31 cellular contexts compared by ENCODE assay signal in the genomic region with DNA sequence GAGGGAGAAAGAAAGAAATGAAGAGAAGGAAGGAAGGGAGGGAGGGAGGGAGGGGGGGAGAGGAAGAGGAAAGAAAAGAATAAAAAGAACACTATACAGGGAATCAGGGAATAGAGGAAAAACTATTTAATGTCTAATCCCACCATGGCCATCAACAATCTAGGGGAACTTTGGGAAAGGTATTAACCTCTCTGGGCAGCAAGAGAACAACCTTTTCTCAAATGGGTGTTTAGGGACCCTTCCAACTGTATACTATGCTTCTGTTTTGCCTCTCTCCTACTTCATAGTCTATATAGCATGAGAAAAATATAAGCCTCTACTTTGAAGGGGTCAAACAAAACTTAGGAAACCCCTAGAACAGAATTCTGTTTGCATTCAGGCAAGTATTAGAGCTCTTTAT. TPM values are rescaled to one million over a fixed set of nuclear protein-coding genes. Genes with fewer than 3 reads are reported as not detected.
DNase-seq lines count a peak whose midpoint lies in the region; ATAC-seq, FAIRE-seq and TF ChIP-seq lines count a peak whose summit lies in the region.
"Had no signal": no experiment of that assay in that cellular context is flagged by ENCODE, and none has a peak within 500 bp of the region (broad histone marks: within the 10 kb centered on the region; RNA-seq: fewer than 3 reads in every experiment).

No MANE protein-coding gene starts in this region.

- H3K36me3 ChIP-seq in HepG2 (replicated peaks in 1 of 2; ENCODE audit: control insufficient read depth in 1 of 2, insufficient read depth in 2 of 2, low read length in 2 of 2) (no peaks in the 10 kb centered on the region; a peak in 1 of 5 replicates), right lobe of liver (no peaks in the 10 kb centered on the region), K562 (ENCODE audit: control insufficient read depth, insufficient read depth, low read length) (peaks cover 27% of the 10 kb centered on the region)

- H3K9me1 ChIP-seq in K562 (ENCODE audit: control insufficient read depth, insufficient read depth, low read length) = no peaks in the 10 kb centered on the region

- TF ChIP-seq CTCF in HepG2 (CRISPR knock-in tag; IDR thresholded peaks at IDR 0.05) (no peak), right lobe of liver (IDR thresholded peaks at IDR 0.05) (no peak), K562 (IDR thresholded peaks at IDR 0.05 in 2 of 3, conservative IDR thresholded peaks at IDR 0.05 in 1 of 3; ENCODE audit: insufficient read depth in 2 of 3, low read depth in 1 of 3, low read length in 3 of 3) (no peak)

- intact Hi-C loops in HepG2 (cut with micrococcal nuclease; ENCODE audit: unreplicated experiment) (no loop called here), right lobe of liver (cut with DNase I) (no loop called here), K562 (cut with micrococcal nuclease) (no loop called here)

- in situ Hi-C loops in HepG2 (cut with HindIII; ENCODE audit: extremely low pct_ligation_motif_present, low pct_unique_long_range_greater_than_20kb) (no loop called here), K562 (cut with MboI) (no loop called here)

- no peak for TF ChIP-seq POLR2A in HepG2 (IDR thresholded peaks at IDR 0.05; ENCODE audit: insufficient read depth in 1 of 2, low read depth in 2 of 2, low read length in 2 of 2)
- no peak for TF ChIP-seq POLR2A in right lobe of liver (IDR thresholded peaks at IDR 0.05)
- no peak for TF ChIP-seq POLR2A in K562 (conservative IDR thresholded peaks at IDR 0.05)

- TF ChIP-seq EP300 in HepG2 (IDR thresholded peaks at IDR 0.05; ENCODE audit: low read depth in 2 of 2, low read length in 2 of 2) (no peak), HepG2 (CRISPR knock-in tag; IDR thresholded peaks at IDR 0.05; ENCODE audit: borderline replicate concordance) (no peak), K562 (IDR thresholded peaks at IDR 0.05; ENCODE audit: low read length) (no peak)

- H3K4me2 ChIP-seq in HepG2 (ENCODE audit: low read depth, low read length) = no peak overlapping the region
- no peak overlapping the region for H3K4me2 ChIP-seq in K562 (ENCODE audit: insufficient read depth, low read length)
- H3K4me2 ChIP-seq: A549; BLaER1; BLaER1 treated with 17β-estradiol and CSF1 and Interleukin-3, amounts not matched to agents 10 nM and 100 nM had no signal

- DNase-seq in HepG2 (ENCODE audit: low spot score) (no peak), right lobe of liver (no peak), K562 (ENCODE audit: extremely low read depth in 1 of 4, low spot score in 3 of 4) (no peak), kidney tubule cell (ENCODE audit: low spot score) (no peak)
- DNase-seq: 8988T; ACHN; AML-193; BE2C; C1 segment of cervical spinal cord; Caco-2; Calu3; CD4-positive, alpha-beta memory T cell; CD4-positive, alpha-beta T cell; CD4-positive, CD25-positive, alpha-beta regulatory T cell; CD8-positive, alpha-beta memory T cell; CD8-positive, alpha-beta T cell; COR-L47; DMS 273 treated with DMSO at 0.1 percent for 48 hours; DMS153; DMS53; DMS79; DMS79 treated with DMSO at 0.1 percent for 48 hours; DND-41; EL had no signal

- H3K9me3 ChIP-seq in HepG2 (ENCODE audit: low read length) = no peaks in the 10 kb centered on the region
- H3K9me3 ChIP-seq in right lobe of liver = no peaks in the 10 kb centered on the region
- H3K9me3 ChIP-seq in K562 (replicated peaks; ENCODE audit: control insufficient read depth, insufficient read depth, low read depth, low read length) = no peaks in the 10 kb centered on the region
- H3K9me3 ChIP-seq: A549, BE2C, Caco-2 had no signal

- ATAC-seq in HepG2 (no peak), right lobe of liver (no peak), K562 (no peak)
- ATAC-seq: A549; CD8-positive, alpha-beta T cell had no signal

- H3K27ac ChIP-seq in HepG2 (ENCODE audit: extremely low read length, insufficient read depth, low read length) = no peak overlapping the region
- no peak overlapping the region for H3K27ac ChIP-seq in right lobe of liver
- H3K27ac ChIP-seq in K562 (ENCODE audit: extremely low read depth, low read depth, low read length) = no peak overlapping the region
- H3K27ac ChIP-seq: 22Rv1; A549; BLaER1; BLaER1 treated with 17β-estradiol and CSF1 and Interleukin-3, amounts not matched to agents 10 nM and 100 nM; C4-2B had no signal

- H3K9ac ChIP-seq in HepG2 (ENCODE audit: insufficient read depth, low read depth, low read length) (no peak overlapping the region), K562 (ENCODE audit: insufficient read depth in 1 of 2, low read depth in 2 of 2, low read length in 2 of 2) (no peak overlapping the region)
- H3K9ac ChIP-seq: BLaER1; BLaER1 treated with 17β-estradiol and CSF1 and Interleukin-3, amounts not matched to agents 10 nM and 100 nM had no signal

- no peaks in the 10 kb centered on the region for H4K20me1 ChIP-seq in HepG2 (ENCODE audit: insufficient read depth, low read length)
- no peaks in the 10 kb centered on the region for H4K20me1 ChIP-seq in K562 (replicated peaks; ENCODE audit: control insufficient read depth, insufficient read depth, low read length)

- no peak overlapping the region for H2AFZ ChIP-seq in HepG2 (ENCODE audit: low read length)
- no peak overlapping the region for H2AFZ ChIP-seq in K562 (ENCODE audit: low read depth, low read length)

- H3K4me1 ChIP-seq in HepG2 (ENCODE audit: insufficient read depth, low read length) = no peaks in the 10 kb centered on the region
- H3K4me1 ChIP-seq in right lobe of liver = no peaks in the 10 kb centered on the region
- no peaks in the 10 kb centered on the region for H3K4me1 ChIP-seq in K562 (replicated peaks in 1 of 2; ENCODE audit: control insufficient read depth in 2 of 2, insufficient read depth in 2 of 2, low read length in 2 of 2)
- H3K4me1 ChIP-seq: A549; BLaER1; BLaER1 treated with 17β-estradiol and CSF1 and Interleukin-3, amounts not matched to agents 10 nM and 100 nM; Caco-2 had no signal

- POLR2A ChIA-PET in HepG2 (lab: Yijun Ruan, JAX) (no interaction called here), K562 (lab: Yijun Ruan, JAX) (interaction anchor here (0.7 kb wide), 1 partner anchor 45 kb away, joined by 3 read pairs; no protein-coding TSS in a partner anchor)

- TF ChIP-seq RAD21 in HepG2 (CRISPR knock-in tag; IDR thresholded peaks at IDR 0.05) = no peak
- no peak for TF ChIP-seq RAD21 in K562 (CRISPR knock-in tag; conservative IDR thresholded peaks at IDR 0.05 in 1 of 2, IDR thresholded peaks at IDR 0.05 in 1 of 2)

- BruUV-seq in HepG2 (replicated peaks; lab: Mats Ljungman, UMichigan) (no TSS peak), K562 (replicated peaks; lab: Mats Ljungman, UMichigan) (no TSS peak)

- H3K79me2 ChIP-seq in HepG2 (ENCODE audit: insufficient read depth, low read length) (no peaks in the 10 kb centered on the region), K562 (ENCODE audit: control insufficient read depth, insufficient read depth, low read length) (peaks cover 57% of the 10 kb centered on the region)

- FAIRE-seq in HepG2 (lab: Jason Lieb, UNC) = no peak
- no peak for FAIRE-seq in K562 (lab: Jason Lieb, UNC)
- FAIRE-seq: A204.1, A549, D721Med had no signal

- CTCF ChIA-PET in HepG2 (lab: Yijun Ruan, JAX; ENCODE audit: low intra/inter-chr PET ratio, low total read pairs) (no interaction called here), K562 (lab: Yijun Ruan, JAX; ENCODE audit: low intra/inter-chr PET ratio) (no interaction called here)

- H3K27me3 ChIP-seq in HepG2 (ENCODE audit: control insufficient read depth in 1 of 2, insufficient read depth in 2 of 2, low read length in 2 of 2) = no peaks in the 10 kb centered on the region
- no peaks in the 10 kb centered on the region for H3K27me3 ChIP-seq in right lobe of liver
- H3K27me3 ChIP-seq in K562 (ENCODE audit: control insufficient read depth in 2 of 2, insufficient read depth in 2 of 2, low read length in 2 of 2) = no peaks in the 10 kb centered on the region; a peak in 1 of 5 replicates
- H3K27me3 ChIP-seq: BE2C; BLaER1; BLaER1 treated with 17β-estradiol and CSF1 and Interleukin-3, amounts not matched to agents 10 nM and 100 nM had no signal

- H3K4me3 ChIP-seq in HepG2 (replicated peaks in 1 of 3; ENCODE audit: insufficient read depth in 1 of 3, low read depth in 2 of 3, low read length in 3 of 3) (no peak overlapping the region), right lobe of liver (no peak overlapping the region), K562 (no peak overlapping the region)
- H3K4me3 ChIP-seq: A549; BLaER1; BLaER1 treated with 17β-estradiol and CSF1 and Interleukin-3, amounts not matched to agents 10 nM and 100 nM had no signal

RNA-seq across cellular contexts. Expression of a gene that starts 54.5 kb away (rescaled TPM):
- total RNA-seq in HepG2 (2016; rRNA removed; fragmentation: Illumina TruSeq; extraction: Trizol) (86.8 and 113 TPM in 2 replicates), right lobe of liver (10 to 100 TPM; 16.5 to 42.6 (median 21.6) TPM), K562 (2014; rRNA removed) (254 and 266 TPM in 2 replicates), K562 (2014; rRNA removed; fragmentation: Illumina TruSeq; extraction: Trizol) (238 and 252 TPM in 2 replicates), K562 (2015; rRNA removed; fragmentation: Illumina TruSeq; extraction: Trizol) (230 and 245 TPM in 2 replicates), K562 (2021) (170 and 177 TPM in 2 replicates)
- total RNA-seq in HepG2 (2016; cell fraction: cytosol; rRNA removed; fragmentation: Illumina TruSeq; extraction: Trizol; ENCODE audit: low read depth) = 29.7 and 33.8 TPM in 2 replicates
- 87.0 and 114 TPM in 2 replicates for total RNA-seq in HepG2 (2016; cell fraction: insoluble cytoplasmic fraction; rRNA removed; fragmentation: Illumina TruSeq; extraction: Trizol)
- 54.7 and 58.0 TPM in 2 replicates for total RNA-seq in HepG2 (2016; cell fraction: membrane; rRNA removed; fragmentation: Illumina TruSeq; extraction: Trizol)
- total RNA-seq in HepG2 (2016; cell fraction: nucleus; rRNA removed; fragmentation: Illumina TruSeq; extraction: Trizol) = 52.8 and 60.4 TPM in 2 replicates
- polyA plus RNA-seq in HepG2 (2011; rRNA removed) (27.1 and 32.7 TPM in 2 replicates), K562 (2011; rRNA removed) (204 and 232 TPM in 2 replicates), K562 (2014; fragmentation: Illumina TruSeq; extraction: Trizol) (219 and 279 TPM in 2 replicates), K562 (2014; fragmentation: Nextera tagmentation; extraction: Ambion mirVana) (100 to 1,000 TPM in 1 of 2 experiments, 10 to 100 TPM in 1; 66.2 to 110 TPM), K562 (2014; rRNA removed) (157 and 165 TPM in 2 replicates)
- 23.8 and 33.2 TPM in 2 replicates for polyA plus RNA-seq in HepG2 (2011; cell fraction: cytosol; rRNA removed)
- polyA plus RNA-seq in HepG2 (2011; cell fraction: nucleus; rRNA removed) = 10.2 and 11.3 TPM in 2 replicates
- polyA plus RNA-seq in HepG2 (2012) = 39.2 and 41.8 TPM in 2 replicates
- polyA plus RNA-seq in HepG2 (2016; cell fraction: cytosol; fragmentation: Illumina TruSeq; extraction: Trizol; ENCODE audit: low read depth) = 26.9 and 31.2 TPM in 2 replicates
- polyA plus RNA-seq in HepG2 (2016; cell fraction: insoluble cytoplasmic fraction; fragmentation: Illumina TruSeq; extraction: Trizol; ENCODE audit: low read depth) = 106 and 107 TPM in 2 replicates
- 40.2 and 43.6 TPM in 2 replicates for polyA plus RNA-seq in HepG2 (2016; cell fraction: membrane; fragmentation: Illumina TruSeq; extraction: Trizol; ENCODE audit: low read depth)
- polyA plus RNA-seq in HepG2 (2016; cell fraction: nucleus; fragmentation: Illumina TruSeq; extraction: Trizol; ENCODE audit: insufficient read depth, low read depth) = 40.1 and 42.8 TPM in 2 replicates
- 16.7 and 45.4 TPM in 2 replicates for polyA minus RNA-seq in HepG2 (2011; rRNA and poly(A)+ RNA removed; ENCODE audit: low replicate concordance)
- 22.4 and 36.4 TPM in 2 replicates for polyA minus RNA-seq in HepG2 (2011; cell fraction: cytosol; rRNA and poly(A)+ RNA removed)
- 50.9 and 57.8 TPM in 2 replicates for polyA minus RNA-seq in HepG2 (2011; cell fraction: nucleus; rRNA and poly(A)+ RNA removed)
- 87.4 and 161 TPM in 2 replicates for total RNA-seq in K562 (2011; cell fraction: chromatin; rRNA removed; ENCODE audit: low replicate concordance)
- 66.5 and 86.1 TPM in 2 replicates for total RNA-seq in K562 (2011; cell fraction: nucleolus; rRNA removed)
- total RNA-seq in K562 (2011; cell fraction: nucleoplasm; rRNA removed) = 95.3 and 156 TPM in 2 replicates
- 61.4 and 114 TPM in 2 replicates for polyA plus RNA-seq in K562 (2011; cell fraction: cytosol; rRNA removed)
- 42.6 and 86.9 TPM in 2 replicates for polyA plus RNA-seq in K562 (2011; cell fraction: nucleus; rRNA removed)
- 158 and 160 TPM in 2 replicates for polyA plus RNA-seq in K562 (2012)
- polyA minus RNA-seq in K562 (2011; rRNA and poly(A)+ RNA removed) = 272 and 340 TPM in 2 replicates
- 147 and 159 TPM in 2 replicates for polyA minus RNA-seq in K562 (2011; cell fraction: cytosol; rRNA and poly(A)+ RNA removed)
- polyA minus RNA-seq in K562 (2011; cell fraction: nucleus; rRNA and poly(A)+ RNA removed) = 90.2 and 142 TPM in 2 replicates
